Comparison of ENCODE assay signal across 22 cellular contexts in the genomic region with DNA sequence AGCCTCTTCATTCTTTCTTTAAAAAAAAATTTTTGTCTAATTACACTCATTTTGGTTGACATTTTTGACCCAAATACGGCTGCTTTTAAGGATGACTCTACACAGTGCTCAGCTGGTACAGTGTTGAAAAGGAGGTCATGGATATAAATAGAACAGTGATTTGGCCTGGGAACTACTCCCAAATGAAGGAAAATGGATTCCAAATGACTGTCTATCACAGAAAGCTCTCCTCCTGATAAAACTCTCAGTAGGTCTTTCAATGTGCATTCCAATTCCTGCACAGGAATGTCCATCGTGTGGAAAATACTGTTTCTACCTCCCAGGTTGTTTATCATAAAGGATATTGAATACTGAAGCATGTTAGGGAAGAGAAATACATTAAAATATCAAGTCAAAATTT.
DNase-seq lines count a peak whose midpoint lies in the region; ATAC-seq and TF ChIP-seq lines count a peak whose summit lies in the region.
"Had no signal": no experiment of that assay in that cellular context is flagged by ENCODE, and none has a peak within 500 bp of the region (broad histone marks: within the 10 kb centered on the region; RNA-seq: fewer than 3 reads in every experiment).

No MANE protein-coding gene starts in this region.

- H3K36me3 ChIP-seq in SK-N-SH (replicated peaks in 1 of 2; ENCODE audit: control insufficient read depth in 1 of 2, insufficient read depth in 2 of 2, low read length in 1 of 2) (no peaks in the 10 kb centered on the region), brain microvascular endothelial cell (replicated peaks) (no peaks in the 10 kb centered on the region), PC-3 (ENCODE audit: low read depth, low read length) (no peaks in the 10 kb centered on the region)

- TF ChIP-seq CTCF in SK-N-SH (IDR thresholded peaks at IDR 0.05) (no peak), brain microvascular endothelial cell (IDR thresholded peaks at IDR 0.05; ENCODE audit: low read depth, low read length, missing control alignments) (no peak), fibroblast of pulmonary artery (IDR thresholded peaks at IDR 0.05; ENCODE audit: low read length, missing control alignments) (no peak), PC-3 (conservative IDR thresholded peaks at IDR 0.05; ENCODE audit: low read depth, low read length) (no peak)

- no peak overlapping the region for H3K4me2 ChIP-seq in SK-N-SH
- H3K4me2 ChIP-seq in PC-3 (ENCODE audit: low read length): no peak overlapping the region

- H4K20me1 ChIP-seq in SK-N-SH (ENCODE audit: insufficient read depth) (no peaks in the 10 kb centered on the region), PC-3 (ENCODE audit: low read length) (no peaks in the 10 kb centered on the region)

- no peaks in the 10 kb centered on the region for H3K79me2 ChIP-seq in SK-N-SH (ENCODE audit: insufficient read depth)
- no peaks in the 10 kb centered on the region for H3K79me2 ChIP-seq in PC-3 (ENCODE audit: low read length)

- no peak for TF ChIP-seq RAD21 in SK-N-SH (IDR thresholded peaks at IDR 0.05; ENCODE audit: low read length)

- intact Hi-C loops in PC-3 (cut with micrococcal nuclease): no loop called here

- CTCF ChIA-PET in SK-N-SH (lab: Yijun Ruan, JAX): no interaction called here
- CTCF ChIA-PET in PC-3 (lab: Charles Lee): no interaction called here

- H2AFZ ChIP-seq in SK-N-SH (ENCODE audit: low read depth) (no peak overlapping the region), PC-3 (ENCODE audit: low read length) (no peak overlapping the region)

- H3K9me3 ChIP-seq in SK-N-SH (peaks cover 4% of the 10 kb centered on the region; the same call in 1 of the 2 replicates), PC-3 (ENCODE audit: low read length) (no peaks in the 10 kb centered on the region)

- H3K27ac ChIP-seq in SK-N-SH (ENCODE audit: low read depth in 2 of 2, low read length in 1 of 2) (peak overlapping the region in 1 of 2 experiments; percentile 31; a peak in 1 of 4 replicates), brain microvascular endothelial cell (no peak overlapping the region), PC-3 (ENCODE audit: low read length) (no peak overlapping the region)
- H3K27ac ChIP-seq: coronary artery had no signal

- H3K4me1 ChIP-seq in SK-N-SH (ENCODE audit: control insufficient read depth in 1 of 2, insufficient read depth in 2 of 2, low read depth in 1 of 2, low read length in 1 of 2) (no peaks in the 10 kb centered on the region), PC-3 (ENCODE audit: insufficient read depth, low read length) (no peaks in the 10 kb centered on the region)

- in situ Hi-C loops in brain microvascular endothelial cell (cut with HindIII; ENCODE audit: low pct_ligation_motif_present, low sequenced_read_pairs): no loop called here

- no TSS peak for BruUV-seq in PC-3 (replicated peaks; lab: Mats Ljungman, UMichigan)

- H3F3A ChIP-seq in SK-N-SH (replicated peaks; ENCODE audit: insufficient read depth) (no peaks in the 10 kb centered on the region), PC-3 (ENCODE audit: low read length, unreplicated experiment) (no peaks in the 10 kb centered on the region)

- TF ChIP-seq EP300 in SK-N-SH (IDR thresholded peaks at IDR 0.05; ENCODE audit: borderline replicate concordance in 1 of 2, low read depth in 1 of 2, low read length in 1 of 2): no peak

- 23% methylated on average over 2 of the region's 2 CpGs for WGBS in SK-N-SH (ENCODE audit: low lambda C conversion rate)

- POLR2A ChIA-PET in SK-N-SH (lab: Yijun Ruan, JAX): no interaction called here
- POLR2A ChIA-PET in PC-3 (lab: Charles Lee; ENCODE audit: unreplicated experiment): no interaction called here

- no peak for ATAC-seq in HG02885 (IDR thresholded peaks at IDR 0.05; ENCODE audit: poor library complexity, unreplicated experiment)
- no peak for ATAC-seq in PC-3
- ATAC-seq: effector memory CD8-positive, alpha-beta T cell; K562; naive thymus-derived CD8-positive, alpha-beta T cell had no signal

- H3K27me3 ChIP-seq in SK-N-SH (ENCODE audit: insufficient read depth): no peaks in the 10 kb centered on the region
- H3K27me3 ChIP-seq in brain microvascular endothelial cell (replicated peaks): no peaks in the 10 kb centered on the region
- peaks cover 25% of the 10 kb centered on the region; the same call in 1 of the 2 replicates for H3K27me3 ChIP-seq in PC-3 (ENCODE audit: low read length)

- H3K9me2 ChIP-seq in SK-N-SH (no peaks in the 10 kb centered on the region), PC-3 (replicated peaks; ENCODE audit: low read length) (no peaks in the 10 kb centered on the region)

- no peak overlapping the region for H3K4me3 ChIP-seq in SK-N-SH (ENCODE audit: low read depth in 2 of 2, low read length in 1 of 2)
- H3K4me3 ChIP-seq in brain microvascular endothelial cell (ENCODE audit: low read depth, low read length): no peak overlapping the region
- no peak overlapping the region for H3K4me3 ChIP-seq in fibroblast of pulmonary artery (replicated peaks; ENCODE audit: low read depth, low read length)
- H3K4me3 ChIP-seq in PC-3 (ENCODE audit: low read length): no peak overlapping the region
- H3K4me3 ChIP-seq: coronary artery, K562 had no signal

- H3K9ac ChIP-seq in SK-N-SH (no peak overlapping the region), PC-3 (ENCODE audit: low read length) (no peak overlapping the region)

- DNase-seq in SK-N-SH (no peak), brain microvascular endothelial cell (peak; percentile 20), fibroblast of pulmonary artery (ENCODE audit: low read depth) (peak; percentile 29), non-pigmented ciliary epithelial cell (ENCODE audit: low read depth) (peak; percentile 4), NCI-H2227 treated with DMSO at 0.1 percent for 48 hours (lab: John Stamatoyannopoulos, UW) (no peak), NCI-H1105 treated with DMSO at 0.1 percent for 48 hours (lab: John Stamatoyannopoulos, UW) (no peak), PC-3 (no peak)
- DNase-seq: activated CD4-positive, alpha-beta memory T cell treated with anti-CD3 and anti-CD28 coated beads, Interleukin-2, amount 10 ng/mL, durations not matched to agents 7 days and 5 days; activated CD4-positive, alpha-beta T cell treated with anti-CD3 and anti-CD28 coated beads for 1 hour; COR-L47; DMS53; effector memory CD8-positive, alpha-beta T cell; GDM1; H7; midbrain; naive thymus-derived CD8-positive, alpha-beta T cell; NCI-H2029 treated with DMSO at 0.1 percent for 48 hours; NCI-H748 treated with DMSO at 0.1 percent for 48 hours; stimulated activated CD4-positive, alpha-beta T cell treated with anti-CD3 and anti-CD28 coated beads, Interleukin-2, amount 100 ng/mL, for 24 hours had no signal

TF ChIP-seq in SK-N-SH, 30 proteins besides CTCF, POLR2A, EP300 and RAD21:
- peak; percentile 51; the same call in 1 of the 2 replicates for TF ChIP-seq MEF2A (IDR thresholded peaks at IDR 0.05; ENCODE audit: borderline replicate concordance, low read depth)
- TF ChIP-seq JUND (IDR thresholded peaks at IDR 0.05): no peak
- no peak for TF ChIP-seq YY1 (IDR thresholded peaks at IDR 0.05; ENCODE audit: low read depth)

Comparison
In these comparisons a context has a peak if more than half of its experiments do, and no peak if none do; other contexts are left out.
1. DNase-seq: peak in brain microvascular endothelial cell (single experiment), fibroblast of pulmonary artery (single experiment) and non-pigmented ciliary epithelial cell (single experiment); none in SK-N-SH (single experiment), NCI-H2227 treated with DMSO at 0.1 percent for 48 hours (single experiment), NCI-H1105 treated with DMSO at 0.1 percent for 48 hours (single experiment) and PC-3 (single experiment).